Comparison of ENCODE assay signal across 23 cellular contexts in the genomic region with DNA sequence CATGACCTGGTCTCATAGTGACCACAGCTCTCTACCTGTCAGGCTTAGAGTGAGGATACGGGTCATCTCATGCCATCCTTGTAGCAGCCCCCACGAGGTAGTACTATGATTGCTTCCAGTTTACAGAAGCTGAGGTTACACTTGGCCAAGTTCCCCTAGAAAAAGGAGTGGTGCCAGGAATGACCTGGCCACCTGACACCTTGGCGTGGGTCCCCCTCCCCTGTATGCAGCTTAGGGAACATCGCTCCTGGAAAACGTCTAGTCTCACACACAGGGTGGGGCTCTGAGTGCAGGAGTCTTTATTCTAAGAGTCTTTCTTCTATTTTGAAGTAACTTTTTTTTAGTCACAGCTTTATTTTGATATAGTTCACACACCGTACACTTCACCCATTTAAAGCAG. TPM values are rescaled to one million over a fixed set of nuclear protein-coding genes. Genes with fewer than 3 reads are reported as not detected.
"Had no signal": no experiment of that assay in that cellular context is flagged by ENCODE, and none has a peak within 500 bp of the region (broad histone marks: within the 10 kb centered on the region; RNA-seq: fewer than 3 reads in every experiment).

No MANE protein-coding gene starts in this region.

- H3K4me3 ChIP-seq: ascending aorta, body of pancreas, MG63, PC-9, SK-N-MC had no signal

- DNase-seq: activated B cell treated with CpG ODN at 0.5 μM for 24 hours; activated CD4-positive, alpha-beta T cell treated with anti-CD3 and anti-CD28 coated beads for 1 hour; activated CD4-positive, alpha-beta T cell treated with anti-CD3 and anti-CD28 coated beads, Interleukin-2, amount 10 ng/mL, durations not matched to agents 24 days and 14 days; activated CD4-positive, alpha-beta T cell treated with anti-CD3 and anti-CD28 coated beads, Interleukin-2, amount 50 U/mL, for 48 hours; activated CD8-positive, alpha-beta memory T cell treated with anti-CD3 and anti-CD28 coated beads, Interleukin-2, amount 10 ng/mL, durations not matched to agents 7 days and 5 days; activated effector memory CD4-positive, alpha-beta T cell treated with Interleukin-2 at 50 U/mL for 16 hours; activated naive CD4-positive, alpha-beta T cell; activated T-cell treated with anti-CD3 and anti-CD28 coated beads, Interleukin-2, amount 50 U/mL, for 24 hours; MG63; MV-4-11; NCI-H1092 treated with DMSO at 0.1 percent for 48 hours; NCI-H1436; NCI-H2081; PC-9; T-cell; T-helper 2 cell; T1000 had no signal

- H3K4me1 ChIP-seq: ascending aorta, body of pancreas had no signal

- H3K4me3 Mint-ChIP-seq: activated B cell treated with CpG ODN at 0.5 μM for 24 hours; activated CD4-positive, alpha-beta T cell treated with anti-CD3 and anti-CD28 coated beads, Interleukin-2, amount 10 ng/mL, durations not matched to agents 24 days and 14 days; activated CD8-positive, alpha-beta memory T cell treated with anti-CD3 and anti-CD28 coated beads, Interleukin-2, amount 10 ng/mL, durations not matched to agents 7 days and 5 days; activated naive CD4-positive, alpha-beta T cell treated with anti-CD3 and anti-CD28 coated beads, Interleukin-2, amount 50 U/mL, for 24 hours; activated T-cell treated with anti-CD3 and anti-CD28 coated beads, Interleukin-2, amount 50 U/mL, for 24 hours; activated T-helper 1 cell treated with anti-CD3 and anti-CD28 coated beads, Interleukin-12 subunit alpha, Interleukin-12 subunit beta, Interleukin-2, Interleukin-4 antibody, amounts not matched to agents 30 ng/mL and 10 ng/mL and 1 ng/mL, durations not matched to agents 14 hours and 24 hours and 36 hours; T-cell had no signal

- H3K27ac ChIP-seq: ascending aorta, body of pancreas, PC-9, SK-N-MC had no signal

- H3K27me3 Mint-ChIP-seq: activated naive CD4-positive, alpha-beta T cell treated with anti-CD3 and anti-CD28 coated beads, Interleukin-2, amount 50 U/mL, for 24 hours; activated T-cell treated with anti-CD3 and anti-CD28 coated beads, Interleukin-2, amount 50 U/mL, for 24 hours; T-cell had no signal

- H3K27me3 ChIP-seq: ascending aorta, body of pancreas, MG63 had no signal

- H3K36me3 ChIP-seq: ascending aorta, MG63 had no signal

- H3K9me3 ChIP-seq: ascending aorta, body of pancreas, MG63 had no signal

- H3K27ac Mint-ChIP-seq: activated B cell treated with CpG ODN at 0.5 μM for 24 hours; activated CD4-positive, alpha-beta T cell treated with anti-CD3 and anti-CD28 coated beads, Interleukin-2, amount 10 ng/mL, durations not matched to agents 24 days and 14 days; activated CD8-positive, alpha-beta memory T cell treated with anti-CD3 and anti-CD28 coated beads, Interleukin-2, amount 10 ng/mL, durations not matched to agents 7 days and 5 days; activated naive CD4-positive, alpha-beta T cell treated with anti-CD3 and anti-CD28 coated beads, Interleukin-2, amount 50 U/mL, for 24 hours; activated T-cell treated with anti-CD3 and anti-CD28 coated beads, Interleukin-2, amount 50 U/mL, for 24 hours; activated T-helper 1 cell treated with anti-CD3 and anti-CD28 coated beads, Interleukin-12 subunit alpha, Interleukin-12 subunit beta, Interleukin-2, Interleukin-4 antibody, amounts not matched to agents 30 ng/mL and 10 ng/mL and 1 ng/mL, durations not matched to agents 14 hours and 24 hours and 36 hours; T-cell had no signal

- H3K4me2 ChIP-seq: PC-9 had no signal

- H3K9me3 Mint-ChIP-seq: activated B cell treated with CpG ODN at 0.5 μM for 24 hours; activated CD4-positive, alpha-beta T cell treated with anti-CD3 and anti-CD28 coated beads, Interleukin-2, amount 10 ng/mL, durations not matched to agents 24 days and 14 days; activated naive CD4-positive, alpha-beta T cell treated with anti-CD3 and anti-CD28 coated beads, Interleukin-2, amount 50 U/mL, for 24 hours; activated T-cell treated with anti-CD3 and anti-CD28 coated beads, Interleukin-2, amount 50 U/mL, for 24 hours; activated T-helper 1 cell treated with anti-CD3 and anti-CD28 coated beads, Interleukin-12 subunit alpha, Interleukin-12 subunit beta, Interleukin-2, Interleukin-4 antibody, amounts not matched to agents 30 ng/mL and 10 ng/mL and 1 ng/mL, durations not matched to agents 14 hours and 24 hours and 36 hours; T-cell had no signal

- H3K36me3 Mint-ChIP-seq: activated CD8-positive, alpha-beta memory T cell treated with anti-CD3 and anti-CD28 coated beads, Interleukin-2, amount 10 ng/mL, durations not matched to agents 7 days and 5 days; activated naive CD4-positive, alpha-beta T cell treated with anti-CD3 and anti-CD28 coated beads, Interleukin-2, amount 50 U/mL, for 24 hours; T-cell had no signal

RNA-seq across cellular contexts. Expression of a gene that starts 14.8 kb away (rescaled TPM):
- total RNA-seq: activated B cell treated with CpG ODN at 0.5 μM for 24 hours; activated CD8-positive, alpha-beta memory T cell treated with anti-CD3 and anti-CD28 coated beads, Interleukin-2, amount 10 ng/mL, durations not matched to agents 7 days and 5 days; ascending aorta; PC-9; RPMI7951 had no signal
